Comparison of ENCODE assay signal across 8 cellular contexts in genomic region chr9:37293664-37294524, GRCh38.
DNase-seq lines count a peak whose midpoint lies in the region; ATAC-seq, FAIRE-seq and TF ChIP-seq lines count a peak whose summit lies in the region.

No MANE protein-coding gene starts in this region.

- TF ChIP-seq POLR2A in endothelial cell of umbilical vein (IDR thresholded peaks at IDR 0.05; ENCODE audit: low read depth, low read length): no peak

- H3K9me1 ChIP-seq in endothelial cell of umbilical vein (replicated peaks; ENCODE audit: control insufficient read depth, extremely low read depth, insufficient read depth, low read length): no peaks in the 10 kb centered on the region

- peaks cover 11% of the 10 kb centered on the region; the same call in 1 of the 2 replicates for H4K20me1 ChIP-seq in DND-41 (ENCODE audit: insufficient read depth, low read length)
- no peaks in the 10 kb centered on the region for H4K20me1 ChIP-seq in endothelial cell of umbilical vein (replicated peaks; ENCODE audit: control insufficient read depth, extremely low read depth, insufficient read depth, low read length)

- H3K79me2 ChIP-seq in DND-41 (ENCODE audit: insufficient read depth, low read length): peaks cover 9% of the 10 kb centered on the region
- H3K79me2 ChIP-seq in endothelial cell of umbilical vein (ENCODE audit: control insufficient read depth, insufficient read depth, low read length): no peaks in the 10 kb centered on the region

- dilution Hi-C loops in endothelial cell of umbilical vein (cut with MboI; ENCODE audit: extremely low pct_ligation_motif_present, low sequenced_read_pairs): no loop called here

- H3K9ac ChIP-seq in DND-41 (ENCODE audit: low read depth, low read length) (peak overlapping the region; percentile 30), endothelial cell of umbilical vein (replicated peaks; ENCODE audit: extremely low read depth, insufficient read depth, low read length) (no peak overlapping the region)

- TF ChIP-seq CTCF in DND-41 (IDR thresholded peaks at IDR 0.05; ENCODE audit: borderline replicate concordance, extremely low read depth, low read length, poor library complexity, severe bottlenecking) (no peak), endothelial cell of umbilical vein (IDR thresholded peaks at IDR 0.05; ENCODE audit: extremely low read depth in 1 of 2, insufficient read depth in 1 of 2, low read depth in 1 of 2, low read length in 2 of 2) (no peak), pancreas (IDR thresholded peaks at IDR 0.05) (no peak)

- peak; percentile 82 for ATAC-seq in DND-41 (ENCODE audit: insufficient read depth, low read depth)
- ATAC-seq in GM19438 (IDR thresholded peaks at IDR 0.05; ENCODE audit: low read depth, unreplicated experiment): peak; percentile 49
- ATAC-seq in HG03432 (IDR thresholded peaks at IDR 0.05; ENCODE audit: unreplicated experiment): peak; percentile 69
- ATAC-seq in pancreas: no peak

- H3K4me1 ChIP-seq in DND-41 (ENCODE audit: insufficient read depth, low read length) (peaks cover 56% of the 10 kb centered on the region), endothelial cell of umbilical vein (ENCODE audit: control insufficient read depth, extremely low read depth, insufficient read depth, low read length) (peaks cover 26% of the 10 kb centered on the region), pancreas (peaks cover 0 to 3% (median 0%) of the 10 kb centered on the region in 3 donors)

- no peaks in the 10 kb centered on the region for H3K36me3 ChIP-seq in DND-41 (ENCODE audit: insufficient read depth, low read length)
- H3K36me3 ChIP-seq in endothelial cell of umbilical vein (ENCODE audit: control insufficient read depth in 2 of 2, extremely low read depth in 1 of 2, insufficient read depth in 2 of 2, low read length in 2 of 2): no peaks in the 10 kb centered on the region
- H3K36me3 ChIP-seq in pancreas: no peaks in the 10 kb centered on the region
- no peaks in the 10 kb centered on the region for H3K36me3 ChIP-seq in H7 (replicated peaks; ENCODE audit: control insufficient read depth, insufficient read depth, low read length)

- FAIRE-seq in endothelial cell of umbilical vein (lab: Jason Lieb, UNC): no peak
- no peak for FAIRE-seq in pancreas (lab: Jason Lieb, UNC)

- DNase-seq in DND-41 (peak; percentile 27), endothelial cell of umbilical vein (ENCODE audit: low read depth, low spot score) (peak; percentile 43), hippocampal formation (lab: John Stamatoyannopoulos, UW) (no peak), pancreas (no peak), anterior cingulate cortex (lab: John Stamatoyannopoulos, UW) (no peak), H7 (no peak)

- CTCF ChIA-PET in endothelial cell of umbilical vein (lab: Charles Lee): interaction anchor here (1.2 kb wide), 1 partner anchor 68 kb away, joined by 3 read pairs; no protein-coding TSS in a partner anchor

- no peak overlapping the region for H3K4me3 ChIP-seq in DND-41 (ENCODE audit: low read depth in 1 of 2, low read length in 2 of 2)
- no peak overlapping the region for H3K4me3 ChIP-seq in endothelial cell of umbilical vein (replicated peaks in 1 of 3; ENCODE audit: insufficient read depth in 1 of 3, low read depth in 1 of 3, low read length in 3 of 3)
- H3K4me3 ChIP-seq in pancreas: no peak overlapping the region
- no peak overlapping the region for H3K4me3 ChIP-seq in H7 (ENCODE audit: insufficient read depth, low read depth, low read length)

- H2AFZ ChIP-seq in DND-41 (ENCODE audit: low read depth, low read length): no peak overlapping the region
- H2AFZ ChIP-seq in endothelial cell of umbilical vein (ENCODE audit: low read depth, low read length): no peak overlapping the region

- no TSS peak for BruUV-seq in endothelial cell of umbilical vein (replicated peaks; lab: Mats Ljungman, UMichigan)

- no peaks in the 10 kb centered on the region for H3K27me3 ChIP-seq in DND-41 (ENCODE audit: insufficient read depth, low read length, poor library complexity)
- no peaks in the 10 kb centered on the region for H3K27me3 ChIP-seq in endothelial cell of umbilical vein (ENCODE audit: control insufficient read depth in 2 of 2, insufficient read depth in 2 of 2, low read length in 2 of 2)
- H3K27me3 ChIP-seq in pancreas: no peaks in the 10 kb centered on the region
- no peaks in the 10 kb centered on the region for H3K27me3 ChIP-seq in H7 (ENCODE audit: control insufficient read depth, insufficient read depth, low read length)

- peak overlapping the region; percentile 38 for H3K4me2 ChIP-seq in DND-41 (ENCODE audit: insufficient read depth, low read length)
- no peak overlapping the region for H3K4me2 ChIP-seq in endothelial cell of umbilical vein (ENCODE audit: insufficient read depth, low read length)

- WGBS in pancreas, 2 donors: 68 to 74% methylated on average over 3 of the region's 3 CpGs

- H3K27ac ChIP-seq in DND-41 (ENCODE audit: low read length): peak overlapping the region; percentile 71
- no peak overlapping the region for H3K27ac ChIP-seq in endothelial cell of umbilical vein (ENCODE audit: insufficient read depth, low read depth, low read length)
- no peak overlapping the region for H3K27ac ChIP-seq in pancreas

- no peaks in the 10 kb centered on the region for H3K9me3 ChIP-seq in DND-41 (ENCODE audit: insufficient read depth, low read length, severe bottlenecking)
- H3K9me3 ChIP-seq in endothelial cell of umbilical vein (replicated peaks; ENCODE audit: control insufficient read depth, insufficient read depth, low read length): no peaks in the 10 kb centered on the region
- no peaks in the 10 kb centered on the region for H3K9me3 ChIP-seq in pancreas

- POLR2A ChIA-PET in endothelial cell of umbilical vein (lab: Charles Lee): no interaction called here

- intact Hi-C loops in endothelial cell of umbilical vein (cut with micrococcal nuclease): no loop called here
- intact Hi-C loops in pancreas (cut with DNase I): no loop called here

TF ChIP-seq in endothelial cell of umbilical vein, 7 proteins besides CTCF, POLR2A, EP300 and RAD21:
- TF ChIP-seq MYC (IDR thresholded peaks at IDR 0.05; ENCODE audit: low read depth, low read length) (no peak), FOS (IDR thresholded peaks at IDR 0.05; ENCODE audit: borderline replicate concordance, insufficient read depth, low read length) (no peak), EZH2 (IDR thresholded peaks at IDR 0.05; ENCODE audit: borderline replicate concordance, low read depth, low read length, severe bottlenecking) (no peak), POLR2AphosphoS5 (IDR thresholded peaks at IDR 0.05; ENCODE audit: insufficient read depth, low read depth, low read length) (no peak), GATA2 (IDR thresholded peaks at IDR 0.05; ENCODE audit: insufficient read depth, insufficient read length, low read depth, low read length) (no peak), JUN (IDR thresholded peaks at IDR 0.05; ENCODE audit: borderline replicate concordance, insufficient read depth, insufficient read length, low read depth) (no peak)
- TF ChIP-seq, protein P1, sequence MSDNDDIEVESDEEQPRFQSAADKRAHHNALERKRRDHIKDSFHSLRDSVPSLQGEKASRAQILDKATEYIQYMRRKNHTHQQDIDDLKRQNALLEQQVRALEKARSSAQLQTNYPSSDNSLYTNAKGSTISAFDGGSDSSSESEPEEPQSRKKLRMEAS (IDR thresholded peaks at IDR 0.05; ENCODE audit: insufficient read depth, insufficient read length): no peak

Comparison
In these comparisons a context has a peak if more than half of its experiments do, and no peak if none do; other contexts are left out.
1. ATAC-seq: peak in DND-41 (single experiment), GM19438 (single experiment) and HG03432 (single experiment); none in pancreas (0 of 4).
2. DNase-seq: peak in DND-41 (single experiment) and endothelial cell of umbilical vein (single experiment); none in hippocampal formation (0 of 2), pancreas (0 of 6), anterior cingulate cortex (0 of 58) and H7 (single experiment).